Comparison of ENCODE assay signal across 17 cellular contexts in genomic region chr4:186019264-186019663, GRCh38. TPM values are rescaled to one million over a fixed set of nuclear protein-coding genes. Genes with fewer than 3 reads are reported as not detected.
DNase-seq lines count a peak whose midpoint lies in the region; ATAC-seq and TF ChIP-seq lines count a peak whose summit lies in the region.
"Had no signal": no experiment of that assay in that cellular context is flagged by ENCODE, and none has a peak within 500 bp of the region (broad histone marks: within the 10 kb centered on the region; RNA-seq: fewer than 3 reads in every experiment).

No MANE protein-coding gene starts in this region.

- intact Hi-C loops in esophagus muscularis mucosa (cut with DNase I) = no loop called here
- intact Hi-C loops in lower leg skin (cut with DNase I; ENCODE audit: low total_unique reads) = no loop called here

- TF ChIP-seq POLR2A in esophagus muscularis mucosa (IDR thresholded peaks at IDR 0.05; ENCODE audit: low read depth) = no peak
- TF ChIP-seq POLR2A in lower leg skin (IDR thresholded peaks at IDR 0.05) = no peak

- H3K4me3 ChIP-seq in esophagus muscularis mucosa (no peak overlapping the region), lower leg skin (ENCODE audit: low read depth, poor library complexity, severe bottlenecking) (no peak overlapping the region)
- H3K4me3 ChIP-seq: GM23248 had no signal

- H3K9me3 ChIP-seq in esophagus muscularis mucosa = no peaks in the 10 kb centered on the region
- H3K9me3 ChIP-seq: BE2C had no signal

- DNase-seq in esophagus muscularis mucosa (ENCODE audit: extremely low spot score) (peak; percentile 29), kidney tubule cell (ENCODE audit: low spot score) (peak; percentile 78), lower leg skin (ENCODE audit: low spot score in 2 of 2) (no peak), G401 (ENCODE audit: low spot score) (no peak)
- no peak for DNase-seq in activated CD4-positive, CD25-positive, alpha-beta regulatory T cell treated with anti-CD3 and anti-CD28 coated beads, Interleukin-2, amount 50 U/mL, for 72 hours
- DNase-seq: ACHN; BE2C; C1 segment of cervical spinal cord; CD4-positive, CD25-positive, alpha-beta regulatory T cell; CD8-positive, alpha-beta memory T cell; COR-L47; GDM1; GM23248; HCEC 1CT had no signal

- H3K27ac ChIP-seq in esophagus muscularis mucosa (replicated peaks in 1 of 4) = peak overlapping the region in 1 of 4 donors; percentile 35
- H3K27ac ChIP-seq: GM23248, HL-60 had no signal

- no peaks in the 10 kb centered on the region for H3K36me3 ChIP-seq in esophagus muscularis mucosa
- H3K36me3 ChIP-seq: BE2C had no signal

- TF ChIP-seq EP300 in esophagus muscularis mucosa (IDR thresholded peaks at IDR 0.05) = no peak

- ATAC-seq in GM18868 (IDR thresholded peaks at IDR 0.05; ENCODE audit: unreplicated experiment) = peak; percentile 68
- no peak for ATAC-seq in HG03460 (IDR thresholded peaks at IDR 0.05; ENCODE audit: unreplicated experiment)

- H3K4me1 ChIP-seq in esophagus muscularis mucosa = peaks cover 4 to 19% (median 16%) of the 10 kb centered on the region in 4 donors
- H3K4me1 ChIP-seq: BE2C had no signal

- H3K27me3 ChIP-seq in esophagus muscularis mucosa = no peaks in the 10 kb centered on the region
- H3K27me3 ChIP-seq: BE2C had no signal

- TF ChIP-seq CTCF in esophagus muscularis mucosa (IDR thresholded peaks at IDR 0.05) (no peak), lower leg skin (IDR thresholded peaks at IDR 0.05) (no peak)

- in situ Hi-C loops in G401 (cut with HindIII; ENCODE audit: low sequenced_read_pairs) = no loop called here

RNA-seq across cellular contexts. Expression of gene TLR3, which starts 49.7 kb away (rescaled TPM):
- total RNA-seq in esophagus muscularis mucosa (1 to 10 TPM; 2.5 to 7.0 (median 4.0) TPM), lower leg skin (1 to 10 TPM; 3.8 to 6.4 (median 5.2) TPM)
- 0.31 and 3.9 TPM in 2 replicates for total RNA-seq in G401 (2014; rRNA removed; shearing (Covaris generic))

Comparison
In these comparisons a context has a peak if more than half of its experiments do, and no peak if none do; other contexts are left out.
1. DNase-seq: peak in esophagus muscularis mucosa (single experiment) and kidney tubule cell (single experiment); none in activated CD4-positive, CD25-positive, alpha-beta regulatory T cell treated with anti-CD3 and anti-CD28 coated beads, Interleukin-2, amount 50 U/mL, for 72 hours (single experiment), lower leg skin (0 of 2) and G401 (single experiment).